ENCODE assay signal across 15 cellular contexts in genomic region chr1:174818014-174818616, GRCh38.
A peak's percentile ranks its signal among the peaks of the same experiment; 100 is the strongest.
DNase-seq lines count a peak whose midpoint lies in the region; ATAC-seq, FAIRE-seq and TF ChIP-seq lines count a peak whose summit lies in the region.
"Had no signal": no experiment of that assay in that cellular context is flagged by ENCODE, and none has a peak within 500 bp of the region (broad histone marks: within the 10 kb centered on the region; RNA-seq: fewer than 3 reads in every experiment).

No MANE protein-coding gene starts in this region.

- POLR2A ChIA-PET in GM12878 (lab: Charles Lee) = interaction anchor here (0.6 kb wide), 1 partner anchor 21 kb away, joined by 3 read pairs; no protein-coding TSS in a partner anchor

- no peaks in the 10 kb centered on the region for H4K20me1 ChIP-seq in GM12878 (ENCODE audit: control insufficient read depth, insufficient read depth)
- H4K20me1 ChIP-seq: BLaER1 had no signal

- intact Hi-C loops in GM12878 (cut with micrococcal nuclease; ENCODE audit: unreplicated experiment) (no loop called here), heart left ventricle (cut with DNase I) (no loop called here)

- TF ChIP-seq CTCF in GM12878 (IDR thresholded peaks at IDR 0.05 in 2 of 3, conservative IDR thresholded peaks at IDR 0.05 in 1 of 3; ENCODE audit: control insufficient read depth in 2 of 3, extremely low read depth in 1 of 3, insufficient read depth in 1 of 3, low read depth in 3 of 3, low read length in 3 of 3) (no peak), heart left ventricle (IDR thresholded peaks at IDR 0.05) (no peak)

- H3K79me2 ChIP-seq in GM12878 (ENCODE audit: control insufficient read depth, insufficient read depth, low read length) = no peaks in the 10 kb centered on the region; the same call in 1 of the 2 replicates

- SMC1A ChIA-PET in GM12878 (lab: Charles Lee; ENCODE audit: uncharacterized antibody, unreplicated experiment) = interaction anchor here (0.6 to 1.5 kb wide), 4 partner anchors 18 to 595 kb away, joined by 3 to 5 read pairs (median 4); no protein-coding TSS in a partner anchor

- peak overlapping the region; percentile 60 for H3K4me2 ChIP-seq in GM12878 (ENCODE audit: control insufficient read depth, insufficient read depth)
- H3K4me2 ChIP-seq: BLaER1, neural progenitor cell had no signal

- H3K9ac ChIP-seq in GM12878 (ENCODE audit: control insufficient read depth, insufficient read depth, low read length) = no peak overlapping the region
- H3K9ac ChIP-seq: BLaER1, neural progenitor cell had no signal

- TF ChIP-seq POLR2A in GM12878 (IDR thresholded peaks at IDR 0.05; ENCODE audit: low read depth, low read length) (no peak), heart left ventricle (IDR thresholded peaks at IDR 0.05) (no peak)

- RAD21 ChIA-PET in GM12878 (lab: Charles Lee; ENCODE audit: unreplicated experiment) = interaction anchor here (1.1 to 1.4 kb wide), 4 partner anchors 10 to 150 kb away, joined by 3 to 5 read pairs (median 3); no protein-coding TSS in a partner anchor

- TF ChIP-seq EP300 in GM12878 (IDR thresholded peaks at IDR 0.05; ENCODE audit: borderline replicate concordance in 1 of 2, control insufficient read depth in 1 of 2, low read depth in 2 of 2, low read length in 2 of 2) = no peak

- no peak for TF ChIP-seq RAD21 in GM12878 (IDR thresholded peaks at IDR 0.05; ENCODE audit: insufficient read depth, low read depth, low read length)

- no peak for DNase-seq in GM12878 (ENCODE audit: low read depth, low spot score)
- no peak for DNase-seq in mucosa of gallbladder (ENCODE audit: low spot score)
- no peak for DNase-seq in NCI-H2029 (lab: John Stamatoyannopoulos, UW)
- DNase-seq in heart left ventricle = no peak
- DNase-seq in A172 (ENCODE audit: low spot score) = no peak
- DNase-seq: activated effector memory CD4-positive, alpha-beta T cell treated with anti-CD3 and anti-CD28 coated beads, Interleukin-2, amount 50 U/mL, for 16 hours; SHP77 treated with DMSO at 0.1 percent for 48 hours; stomach; T1000 had no signal

- H3K36me3 ChIP-seq in GM12878 (ENCODE audit: control insufficient read depth in 2 of 2, insufficient read depth in 2 of 2, low read length in 1 of 2) (0 out of 4 replicates have a peak, but pooled peaks cover 0 to 4% of the 10 kb centered on the region in 2 experiments), heart left ventricle (peaks cover 0 to under 1% (median 0%) of the 10 kb centered on the region in 9 donors)
- H3K36me3 ChIP-seq: neural progenitor cell, stomach had no signal

- H3K27ac ChIP-seq in GM12878 (ENCODE audit: control insufficient read depth, insufficient read depth) = no peak overlapping the region
- no peak overlapping the region for H3K27ac ChIP-seq in heart left ventricle
- H3K27ac ChIP-seq: BLaER1, neural progenitor cell, stomach had no signal

- FAIRE-seq in GM12878 (lab: Jason Lieb, UNC) = no peak

- no peaks in the 10 kb centered on the region; the same call in 2 of the 3 replicates for H3K9me3 ChIP-seq in GM12878 (replicated peaks; ENCODE audit: control insufficient read depth, insufficient read depth, low read length)
- H3K9me3 ChIP-seq in heart left ventricle = no peaks in the 10 kb centered on the region
- H3K9me3 ChIP-seq: stomach had no signal

- no peak overlapping the region for H2AFZ ChIP-seq in GM12878 (ENCODE audit: control insufficient read depth, low read depth, low read length)
- H2AFZ ChIP-seq: neural progenitor cell had no signal

- no peaks in the 10 kb centered on the region for H3K27me3 ChIP-seq in GM12878 (replicated peaks in 1 of 2; ENCODE audit: control insufficient read depth in 2 of 2, insufficient read depth in 2 of 2, low read length in 1 of 2)
- no peaks in the 10 kb centered on the region for H3K27me3 ChIP-seq in heart left ventricle
- H3K27me3 ChIP-seq: BLaER1, neural progenitor cell, stomach had no signal

- H3K4me3 ChIP-seq in GM12878 (no peak overlapping the region), heart left ventricle (no peak overlapping the region)
- H3K4me3 ChIP-seq: BLaER1, lung, neural progenitor cell, stomach had no signal

- H3K4me1 ChIP-seq in GM12878 (ENCODE audit: control insufficient read depth, insufficient read depth, low read length) = peaks cover 42% of the 10 kb centered on the region
- H3K4me1 ChIP-seq in heart left ventricle = peaks cover 0 to 16% (median 0%) of the 10 kb centered on the region in 12 donors
- H3K4me1 ChIP-seq: stomach had no signal

- in situ Hi-C loops in GM12878 (cut with MboI) = no loop called here

- TSS peak; percentile 21 for BruUV-seq in GM12878 (replicated peaks; lab: Mats Ljungman, UMichigan)

- CTCF ChIA-PET in GM12878 (lab: Yijun Ruan, JAX) = interaction anchor here (2.1 to 3.4 kb wide), 2 partner anchors 8 to 19 kb away, joined by 8 read pairs; no protein-coding TSS in a partner anchor

- ATAC-seq in GM18511 (IDR thresholded peaks at IDR 0.05; ENCODE audit: unreplicated experiment) = peak; percentile 60
- peak; percentile 53 for ATAC-seq in GM19467 (IDR thresholded peaks at IDR 0.05; ENCODE audit: unreplicated experiment)
- ATAC-seq in HG02981 (IDR thresholded peaks at IDR 0.05; ENCODE audit: unreplicated experiment) = peak; percentile 62
- peak; percentile 54 for ATAC-seq in GM12878
- ATAC-seq in heart left ventricle = no peak

- 62% methylated on average over 4 of the region's 4 CpGs for WGBS in GM12878 (ENCODE audit: insufficient coverage, insufficient replicate concordance, low lambda C conversion rate, missing lambda C conversion rate)
- 60 to 76% (median 67%) methylated on average over 4 of the region's 4 CpGs for WGBS in heart left ventricle, 4 donors

TF ChIP-seq in GM12878, 131 proteins besides CTCF, POLR2A, EP300 and RAD21 (continues in another document):
- TF ChIP-seq CBX5 (IDR thresholded peaks at IDR 0.05; ENCODE audit: low read depth) (no peak), IKZF2 (IDR thresholded peaks at IDR 0.05) (peak; percentile 53 to 59; a peak in 3 of 4 replicates), MTA2 (IDR thresholded peaks at IDR 0.05; ENCODE audit: low read depth) (peak; percentile 79), KDM1A (IDR thresholded peaks at IDR 0.05; ENCODE audit: borderline replicate concordance) (no peak), CEBPB (IDR thresholded peaks at IDR 0.05; ENCODE audit: borderline replicate concordance in 1 of 2, low read depth in 2 of 2, low read length in 2 of 2) (peak; percentile 90 to 92; a peak in 2 of 4 replicates), CREM (IDR thresholded peaks at IDR 0.05; ENCODE audit: low read depth) (peak; percentile 39; the same call in 1 of the 2 replicates), IRF4 (IDR thresholded peaks at IDR 0.05; ENCODE audit: low read depth, low read length) (0 out of 2 replicates have a peak, but pooled peaks have one; percentile 25), NR2F1 (conservative IDR thresholded peaks at IDR 0.05) (no peak), FOXM1 (IDR thresholded peaks at IDR 0.05; ENCODE audit: low read depth, low read length) (peak; percentile 64; the same call in 1 of the 2 replicates), ETV6 (conservative IDR thresholded peaks at IDR 0.05 in 1 of 2, IDR thresholded peaks at IDR 0.05 in 1 of 2; ENCODE audit: borderline replicate concordance in 1 of 2, low read depth in 1 of 2) (peak in 1 of 2 experiments; percentile 19; a peak in 1 of 4 replicates), ZNF217 (IDR thresholded peaks at IDR 0.05) (peak; percentile 48; the same call in 1 of the 2 replicates), MEF2B (IDR thresholded peaks at IDR 0.05; ENCODE audit: partially characterized antibody, poor library complexity, severe bottlenecking) (peak; percentile 23), JUNB (IDR thresholded peaks at IDR 0.05) (peak; percentile 81), NFIC (IDR thresholded peaks at IDR 0.05; ENCODE audit: low read depth, low read length) (peak; percentile 74; the same call in 1 of the 2 replicates), MEF2A (IDR thresholded peaks at IDR 0.05; ENCODE audit: insufficient read depth, low read depth, low read length) (peak; percentile 67; the same call in 1 of the 2 replicates), BRCA1 (IDR thresholded peaks at IDR 0.05; ENCODE audit: low read depth, low read length) (no peak), RUNX3 (IDR thresholded peaks at IDR 0.05; ENCODE audit: low read length) (peak; percentile 67), ZNF274 (IDR thresholded peaks at IDR 0.05; ENCODE audit: insufficient read depth, insufficient read length) (no peak), REST (IDR thresholded peaks at IDR 0.05; ENCODE audit: low read depth, low read length) (no peak)

Comparison
In these comparisons a context has a peak if more than half of its experiments do, and no peak if none do; other contexts are left out.
1. ATAC-seq: peak in GM18511 (single experiment), GM19467 (single experiment), HG02981 (single experiment) and GM12878 (single experiment); none in heart left ventricle (0 of 4).